ENCODE assay signal across 8 cellular contexts in genomic region chr6:143449731-143450452, GRCh38. TPM values are rescaled to one million over a fixed set of nuclear protein-coding genes. Genes with fewer than 3 reads are reported as not detected.
DNase-seq lines count a peak whose midpoint lies in the region; ATAC-seq, FAIRE-seq and TF ChIP-seq lines count a peak whose summit lies in the region.

No MANE protein-coding gene starts in this region.

- H3K9ac ChIP-seq in keratinocyte (ENCODE audit: control insufficient read depth, extremely low read depth, insufficient read depth, low read length) = peak overlapping the region; percentile 92

- TF ChIP-seq CTCF in breast epithelium (IDR thresholded peaks at IDR 0.05) = no peak
- no peak for TF ChIP-seq CTCF in keratinocyte (optimal IDR thresholded peaks at IDR 0.05 in 1 of 3, IDR thresholded peaks at IDR 0.05 in 1 of 3, conservative IDR thresholded peaks at IDR 0.05 in 1 of 3; ENCODE audit: extremely low read depth in 1 of 3, insufficient read depth in 2 of 3, low read length in 3 of 3)

- peak; percentile 67 for FAIRE-seq in keratinocyte (lab: Jason Lieb, UNC)

- H3K79me2 ChIP-seq in keratinocyte (ENCODE audit: control insufficient read depth, insufficient read depth, low read length) = peaks cover 58% of the 10 kb centered on the region

- peaks cover 0 to 7% of the 10 kb centered on the region in 2 donors for H3K4me1 ChIP-seq in breast epithelium
- peaks cover 10% of the 10 kb centered on the region for H3K4me1 ChIP-seq in keratinocyte (ENCODE audit: control insufficient read depth, extremely low read depth, insufficient read depth, low read length)

- DNase-seq in Ammon's horn (ENCODE audit: low spot score) (peak; percentile 35), SKM-1 (lab: John Stamatoyannopoulos, UW; ENCODE audit: unreplicated experiment) (peak; percentile 20), breast epithelium (ENCODE audit: low spot score in 2 of 2) (no peak), keratinocyte (ENCODE audit: low read depth, low spot score) (no peak), GOT3 (lab: John Stamatoyannopoulos, UW) (no peak)
- DNase-seq in stimulated activated CD4-positive, alpha-beta T cell treated with anti-CD3 and anti-CD28 coated beads, Interleukin-4, amount 100 ng/mL, for 4 hours = peak; percentile 1 to 12

- no peaks in the 10 kb centered on the region for H3K36me3 ChIP-seq in breast epithelium
- peaks cover 1 to 2% of the 10 kb centered on the region in 2 experiments for H3K36me3 ChIP-seq in keratinocyte (ENCODE audit: control insufficient read depth in 2 of 2, extremely low read depth in 1 of 2, insufficient read depth in 2 of 2, low read length in 2 of 2)

- intact Hi-C loops in breast epithelium (cut with DNase I; ENCODE audit: low total_unique reads) = no loop called here

- H4K20me1 ChIP-seq in keratinocyte (ENCODE audit: control insufficient read depth, extremely low read depth, insufficient read depth, low read length) = no peaks in the 10 kb centered on the region

- peak overlapping the region; percentile 84 for H3K27ac ChIP-seq in breast epithelium
- H3K27ac ChIP-seq in keratinocyte (ENCODE audit: control insufficient read depth, insufficient read depth, low read length) = peak overlapping the region; percentile 89

- peak overlapping the region; percentile 58 to 82 (median 70) for H3K4me3 ChIP-seq in breast epithelium
- peak overlapping the region; percentile 81 to 96 (median 88) for H3K4me3 ChIP-seq in keratinocyte (ENCODE audit: control insufficient read depth in 2 of 3, extremely low read depth in 1 of 3, insufficient read depth in 2 of 3, low read depth in 1 of 3, low read length in 3 of 3)

- no peaks in the 10 kb centered on the region for H3K9me1 ChIP-seq in keratinocyte (ENCODE audit: control insufficient read depth, extremely low read depth, insufficient read depth, low read length)

- H3K27me3 ChIP-seq in breast epithelium (no peaks in the 10 kb centered on the region), keratinocyte (ENCODE audit: control insufficient read depth, extremely low read depth, insufficient read depth, low read length) (no peaks in the 10 kb centered on the region)

- no peak for TF ChIP-seq POLR2A in breast epithelium (IDR thresholded peaks at IDR 0.05)

- ATAC-seq in GM18858 (IDR thresholded peaks at IDR 0.05; ENCODE audit: unreplicated experiment) = peak; percentile 0
- peak; percentile 7 for ATAC-seq in HG03280 (IDR thresholded peaks at IDR 0.05; ENCODE audit: unreplicated experiment)

- peak overlapping the region; percentile 92 for H2AFZ ChIP-seq in keratinocyte (ENCODE audit: control insufficient read depth, low read length)

- peak overlapping the region; percentile 86 for H3K4me2 ChIP-seq in keratinocyte (ENCODE audit: control insufficient read depth, extremely low read depth, insufficient read depth, low read depth, low read length)

- dilution Hi-C loops in keratinocyte (cut with MboI; ENCODE audit: extremely low pct_ligation_motif_present, low sequenced_read_pairs) = no loop called here

- H3K9me3 ChIP-seq in breast epithelium = no peaks in the 10 kb centered on the region
- no peaks in the 10 kb centered on the region for H3K9me3 ChIP-seq in keratinocyte (ENCODE audit: control insufficient read depth, low read depth, low read length)

RNA-seq across cellular contexts. Expression of gene ADAT2, which starts 0.6 kb away (rescaled TPM):
- 10 to 100 TPM in 1 of 3 donors, 1 to 10 TPM in 2; 6.9 to 10.2 (median 8.5) TPM for total RNA-seq in breast epithelium
- 8.0 to 23.1 TPM (median 14.8 TPM) in 3 replicates for polyA plus RNA-seq in keratinocyte
- polyA plus RNA-seq in keratinocyte (2011; ENCODE audit: low read depth) = 9.1 TPM
- polyA plus RNA-seq in keratinocyte (2011; cell fraction: cytosol; rRNA removed) = 2.6 and 5.1 TPM in 2 replicates
- 52.9 and 62.6 TPM in 2 replicates for polyA plus RNA-seq in keratinocyte (2011; cell fraction: nucleus; rRNA removed)
- polyA plus RNA-seq in keratinocyte (2012; ENCODE audit: low replicate concordance) = 6.7 and 9.4 TPM in 2 replicates
- 0.85 to 11.7 TPM (median 7.6 TPM) in 3 replicates for polyA minus RNA-seq in keratinocyte
- polyA minus RNA-seq in keratinocyte (2011; cell fraction: cytosol; rRNA and poly(A)+ RNA removed) = 5.2 TPM
- 8.8 and 16.8 TPM in 2 replicates for polyA minus RNA-seq in keratinocyte (2011; cell fraction: nucleus; rRNA and poly(A)+ RNA removed)

RNA-seq across cellular contexts. Expression of gene PEX3, which starts 0.7 kb away (rescaled TPM):
- 10 to 100 TPM; 12.0 to 22.0 (median 20.0) TPM for total RNA-seq in breast epithelium
- 29.4 to 68.1 TPM (median 67.4 TPM) in 3 replicates for polyA plus RNA-seq in keratinocyte
- 23.7 TPM for polyA plus RNA-seq in keratinocyte (2011; ENCODE audit: low read depth)
- polyA plus RNA-seq in keratinocyte (2011; cell fraction: cytosol; rRNA removed) = 21.1 and 41.2 TPM in 2 replicates
- polyA plus RNA-seq in keratinocyte (2011; cell fraction: nucleus; rRNA removed) = 53.1 and 55.4 TPM in 2 replicates
- polyA plus RNA-seq in keratinocyte (2012; ENCODE audit: low replicate concordance) = 23.5 and 25.5 TPM in 2 replicates
- 13.8 to 33.1 TPM (median 22.5 TPM) in 3 replicates for polyA minus RNA-seq in keratinocyte
- 46.0 TPM for polyA minus RNA-seq in keratinocyte (2011; cell fraction: cytosol; rRNA and poly(A)+ RNA removed)
- 33.9 and 55.9 TPM in 2 replicates for polyA minus RNA-seq in keratinocyte (2011; cell fraction: nucleus; rRNA and poly(A)+ RNA removed)

Comparison
In these comparisons a context has a peak if more than half of its experiments do, and no peak if none do; other contexts are left out.
1. DNase-seq: peak in Ammon's horn (single experiment), SKM-1 (single experiment) and stimulated activated CD4-positive, alpha-beta T cell treated with anti-CD3 and anti-CD28 coated beads, Interleukin-4, amount 100 ng/mL, for 4 hours (2 of 2); none in breast epithelium (0 of 2), keratinocyte (single experiment) and GOT3 (single experiment).